11 cellular contexts compared by ENCODE assay signal in the genomic region with DNA sequence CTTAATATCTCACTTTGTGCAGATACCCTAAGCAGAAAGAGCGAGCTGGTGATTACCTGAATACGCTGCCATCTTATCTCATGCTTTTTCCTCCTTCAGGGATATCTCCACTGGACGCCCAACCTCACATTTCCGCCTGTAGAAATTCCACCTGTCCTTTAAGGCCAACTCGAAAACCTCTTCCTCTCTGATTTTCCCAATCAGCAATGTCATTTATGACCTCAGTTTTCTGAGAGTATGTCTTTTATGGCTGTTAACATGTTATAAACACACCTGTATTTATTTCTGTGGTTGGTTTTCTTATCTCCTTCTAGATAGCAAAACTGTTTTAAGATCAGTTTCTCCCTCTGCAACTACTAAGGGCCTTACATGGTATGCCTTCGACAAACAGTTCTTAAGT. TPM values are rescaled to one million over a fixed set of nuclear protein-coding genes. Genes with fewer than 3 reads are reported as not detected.
A peak's percentile ranks its signal among the peaks of the same experiment; 100 is the strongest.
DNase-seq lines count a peak whose midpoint lies in the region; ATAC-seq, FAIRE-seq and TF ChIP-seq lines count a peak whose summit lies in the region.
"Had no signal": no experiment of that assay in that cellular context is flagged by ENCODE, and none has a peak within 500 bp of the region (broad histone marks: within the 10 kb centered on the region; RNA-seq: fewer than 3 reads in every experiment).

No MANE protein-coding gene starts in this region.

- H2AFZ ChIP-seq in HepG2 (ENCODE audit: low read length), result peak overlapping the region; percentile 66
- 0 out of 2 replicates have a peak overlapping the region, but pooled peaks have one; percentile 91 for H2AFZ ChIP-seq in K562 (ENCODE audit: low read depth, low read length)

- CTCF ChIA-PET in HepG2 (lab: Yijun Ruan, JAX; ENCODE audit: low intra/inter-chr PET ratio, low total read pairs) (interaction anchor here (1.9 kb wide), 1 partner anchor 41 kb away, joined by 26 read pairs; no protein-coding TSS in a partner anchor), K562 (lab: Yijun Ruan, JAX; ENCODE audit: low intra/inter-chr PET ratio) (no interaction called here)
- CTCF ChIA-PET in naive thymus-derived CD4-positive, alpha-beta T cell (lab: Charles Lee), result interaction anchor here (0.9 to 13.8 kb wide), 14 partner anchors 15 to 94 kb away, joined by 3 to 197 read pairs (median 6); no protein-coding TSS in a partner anchor

- H4K20me1 ChIP-seq in HepG2 (ENCODE audit: insufficient read depth, low read length) (no peaks in the 10 kb centered on the region), K562 (replicated peaks; ENCODE audit: control insufficient read depth, insufficient read depth, low read length) (no peaks in the 10 kb centered on the region)

- peaks cover 0 to 31% (median 11%) of the 10 kb centered on the region in 5 donors for H3K36me3 Mint-ChIP-seq in naive thymus-derived CD4-positive, alpha-beta T cell

- H3K4me1 Mint-ChIP-seq in naive thymus-derived CD4-positive, alpha-beta T cell, result peaks cover 59 to 83% (median 74%) of the 10 kb centered on the region in 7 donors

- TF ChIP-seq RAD21 in HepG2 (CRISPR knock-in tag; IDR thresholded peaks at IDR 0.05) (no peak), K562 (CRISPR knock-in tag; conservative IDR thresholded peaks at IDR 0.05 in 1 of 2, IDR thresholded peaks at IDR 0.05 in 1 of 2) (no peak)

- H3K36me3 ChIP-seq in HepG2 (replicated peaks in 1 of 2; ENCODE audit: control insufficient read depth in 1 of 2, insufficient read depth in 2 of 2, low read length in 2 of 2) (no peaks in the 10 kb centered on the region), right lobe of liver (no peaks in the 10 kb centered on the region), K562 (ENCODE audit: control insufficient read depth, insufficient read depth, low read length) (peaks cover 21% of the 10 kb centered on the region), vagina (no peaks in the 10 kb centered on the region)
- H3K36me3 ChIP-seq in naive thymus-derived CD4-positive, alpha-beta T cell (ENCODE audit: control insufficient read depth in 2 of 3, insufficient read depth in 3 of 3, low read length in 3 of 3), result peaks cover 3 to 7% (median 3%) of the 10 kb centered on the region in 3 experiments

- H3K27me3 ChIP-seq in HepG2 (ENCODE audit: control insufficient read depth in 1 of 2, insufficient read depth in 2 of 2, low read length in 2 of 2) (peaks cover 0 to 17% of the 10 kb centered on the region in 2 experiments; a peak in 2 of 5 replicates), right lobe of liver (no peaks in the 10 kb centered on the region), K562 (ENCODE audit: control insufficient read depth in 2 of 2, insufficient read depth in 2 of 2, low read length in 2 of 2) (no peaks in the 10 kb centered on the region), vagina (no peaks in the 10 kb centered on the region)
- H3K27me3 ChIP-seq in naive thymus-derived CD4-positive, alpha-beta T cell (ENCODE audit: control insufficient read depth in 2 of 2, insufficient read depth in 2 of 2, low read length in 2 of 2), result no peaks in the 10 kb centered on the region
- H3K27me3 ChIP-seq: neutrophil had no signal

- peak overlapping the region; percentile 73 to 94 (median 86) for H3K4me3 Mint-ChIP-seq in naive thymus-derived CD4-positive, alpha-beta T cell

- DNase-seq in HepG2 (ENCODE audit: low spot score) (no peak), right lobe of liver (no peak), K562 (ENCODE audit: extremely low read depth in 1 of 4, low spot score in 3 of 4) (no peak), vagina (ENCODE audit: extremely low spot score in 2 of 2) (no peak), NCI-H82 (lab: John Stamatoyannopoulos, UW) (no peak), middle frontal gyrus (ENCODE audit: extremely low spot score, low spot score) (no peak)
- no peak for DNase-seq in naive thymus-derived CD4-positive, alpha-beta T cell
- DNase-seq: NCI-H1436 treated with DMSO at 0.1 percent for 48 hours had no signal

- WGBS in HepG2 (ENCODE audit: low lambda C conversion rate), result 80% methylated on average over 6 of the region's 6 CpGs
- 83% methylated on average over 6 of the region's 6 CpGs for WGBS in right lobe of liver (ENCODE audit: insufficient coverage, low coverage, low lambda C conversion rate, missing lambda C conversion rate)
- 61% methylated on average over 6 of the region's 6 CpGs for WGBS in K562 (ENCODE audit: insufficient coverage, low coverage, missing lambda C conversion rate)

- H3K27me3 Mint-ChIP-seq in naive thymus-derived CD4-positive, alpha-beta T cell, result no peaks in the 10 kb centered on the region

- H3K9me3 ChIP-seq in HepG2 (ENCODE audit: low read length) (no peaks in the 10 kb centered on the region), right lobe of liver (no peaks in the 10 kb centered on the region), K562 (replicated peaks; ENCODE audit: control insufficient read depth, insufficient read depth, low read depth, low read length) (no peaks in the 10 kb centered on the region), vagina (no peaks in the 10 kb centered on the region)
- no peaks in the 10 kb centered on the region for H3K9me3 ChIP-seq in naive thymus-derived CD4-positive, alpha-beta T cell (ENCODE audit: control insufficient read depth in 2 of 3, low read length in 3 of 3)
- H3K9me3 ChIP-seq: neutrophil had no signal

- peaks cover 37% of the 10 kb centered on the region for H3K4me1 ChIP-seq in HepG2 (ENCODE audit: insufficient read depth, low read length)
- no peaks in the 10 kb centered on the region for H3K4me1 ChIP-seq in right lobe of liver
- peaks cover 49 to 54% of the 10 kb centered on the region in 2 experiments for H3K4me1 ChIP-seq in K562 (replicated peaks in 1 of 2; ENCODE audit: control insufficient read depth in 2 of 2, insufficient read depth in 2 of 2, low read length in 2 of 2)
- peaks cover 36 to 81% of the 10 kb centered on the region in 2 donors for H3K4me1 ChIP-seq in naive thymus-derived CD4-positive, alpha-beta T cell (ENCODE audit: control insufficient read depth in 2 of 2, insufficient read depth in 2 of 2, low read length in 2 of 2)
- peaks cover 66% of the 10 kb centered on the region for H3K4me1 ChIP-seq in vagina

- H3K4me3 ChIP-seq in HepG2 (replicated peaks in 1 of 3; ENCODE audit: insufficient read depth in 1 of 3, low read depth in 2 of 3, low read length in 3 of 3) (no peak overlapping the region), right lobe of liver (no peak overlapping the region), K562 (no peak overlapping the region), vagina (no peak overlapping the region)
- H3K4me3 ChIP-seq in naive thymus-derived CD4-positive, alpha-beta T cell (ENCODE audit: low read length), result peak overlapping the region; percentile 86

- no peak for TF ChIP-seq CTCF in HepG2 (CRISPR knock-in tag; IDR thresholded peaks at IDR 0.05)
- TF ChIP-seq CTCF in right lobe of liver (IDR thresholded peaks at IDR 0.05), result no peak
- TF ChIP-seq CTCF in K562 (IDR thresholded peaks at IDR 0.05 in 2 of 3, conservative IDR thresholded peaks at IDR 0.05 in 1 of 3; ENCODE audit: insufficient read depth in 2 of 3, low read depth in 1 of 3, low read length in 3 of 3), result no peak
- no peak for TF ChIP-seq CTCF in vagina (IDR thresholded peaks at IDR 0.05)

- H3K9ac ChIP-seq in HepG2 (ENCODE audit: insufficient read depth, low read depth, low read length) (no peak overlapping the region), K562 (ENCODE audit: insufficient read depth in 1 of 2, low read depth in 2 of 2, low read length in 2 of 2) (no peak overlapping the region)

- no peak for FAIRE-seq in HepG2 (lab: Jason Lieb, UNC)
- FAIRE-seq in K562 (lab: Jason Lieb, UNC), result no peak
- FAIRE-seq: colon had no signal

- H3K27ac Mint-ChIP-seq in naive thymus-derived CD4-positive, alpha-beta T cell, result peak overlapping the region; percentile 29 to 98 (median 92)

- TF ChIP-seq POLR2A in HepG2 (IDR thresholded peaks at IDR 0.05; ENCODE audit: insufficient read depth in 1 of 2, low read depth in 2 of 2, low read length in 2 of 2) (no peak), right lobe of liver (IDR thresholded peaks at IDR 0.05) (no peak), K562 (conservative IDR thresholded peaks at IDR 0.05) (no peak), vagina (IDR thresholded peaks at IDR 0.05) (no peak)

- no peaks in the 10 kb centered on the region for H3K9me1 ChIP-seq in K562 (ENCODE audit: control insufficient read depth, insufficient read depth, low read length)

- no peaks in the 10 kb centered on the region for H3K9me3 Mint-ChIP-seq in naive thymus-derived CD4-positive, alpha-beta T cell

- BruUV-seq in HepG2 (replicated peaks; lab: Mats Ljungman, UMichigan) (no TSS peak), K562 (replicated peaks; lab: Mats Ljungman, UMichigan) (no TSS peak)

- in situ Hi-C loops in HepG2 (cut with HindIII; ENCODE audit: extremely low pct_ligation_motif_present, low pct_unique_long_range_greater_than_20kb) (loop anchor here (5.0 kb wide), 1 partner anchor 43 kb away; no protein-coding TSS in a partner anchor), K562 (cut with MboI) (loop anchor here (5.0 kb wide), 1 partner anchor 43 kb away; no protein-coding TSS in a partner anchor)

- ATAC-seq in HepG2 (no peak), right lobe of liver (no peak), K562 (no peak), GM21786 (IDR thresholded peaks at IDR 0.05; ENCODE audit: unreplicated experiment) (no peak)
- no peak for ATAC-seq in naive thymus-derived CD4-positive, alpha-beta T cell

- H3K4me2 ChIP-seq in HepG2 (ENCODE audit: low read depth, low read length) (peak overlapping the region; percentile 93; the same call in 1 of the 2 replicates), K562 (ENCODE audit: insufficient read depth, low read length) (no peak overlapping the region)

- H3K27ac ChIP-seq in HepG2 (ENCODE audit: extremely low read length, insufficient read depth, low read length) (no peak overlapping the region), right lobe of liver (no peak overlapping the region), K562 (ENCODE audit: extremely low read depth, low read depth, low read length) (no peak overlapping the region), vagina (peak overlapping the region; percentile 98)
- H3K27ac ChIP-seq in naive thymus-derived CD4-positive, alpha-beta T cell (ENCODE audit: low read depth, low read length), result peak overlapping the region; percentile 78

- TF ChIP-seq EP300 in HepG2 (IDR thresholded peaks at IDR 0.05; ENCODE audit: low read depth in 2 of 2, low read length in 2 of 2) (no peak), HepG2 (CRISPR knock-in tag; IDR thresholded peaks at IDR 0.05; ENCODE audit: borderline replicate concordance) (no peak), K562 (IDR thresholded peaks at IDR 0.05; ENCODE audit: low read length) (no peak)

- H3K79me2 ChIP-seq in HepG2 (ENCODE audit: insufficient read depth, low read length) (no peaks in the 10 kb centered on the region), K562 (ENCODE audit: control insufficient read depth, insufficient read depth, low read length) (peaks cover 12% of the 10 kb centered on the region; the same call in 2 of the 3 replicates)

- intact Hi-C loops in HepG2 (cut with micrococcal nuclease; ENCODE audit: unreplicated experiment), result loop anchor here (1.0 to 2.0 kb wide), 2 partner anchors 21 to 42 kb away; no protein-coding TSS in a partner anchor
- intact Hi-C loops in right lobe of liver (cut with DNase I), result loop anchor here (5.0 kb wide), 1 partner anchor 38 kb away; no protein-coding TSS in a partner anchor
- intact Hi-C loops in K562 (cut with micrococcal nuclease), result loop anchor here (1.0 kb wide), 1 partner anchor 42 kb away; no protein-coding TSS in a partner anchor
- intact Hi-C loops in naive thymus-derived CD4-positive, alpha-beta T cell (cut with micrococcal nuclease), result loop anchor here (1.0 to 5.0 kb wide), 6 partner anchors 13 to 818 kb away; a partner anchor contains a TSS
- intact Hi-C loops in vagina (cut with DNase I), result loop anchor here (2.0 kb wide), 1 partner anchor 41 kb away; no protein-coding TSS in a partner anchor

- POLR2A ChIA-PET in HepG2 (lab: Yijun Ruan, JAX), result no interaction called here
- POLR2A ChIA-PET in K562 (lab: Yijun Ruan, JAX), result interaction anchor here (1.1 to 2.3 kb wide), 3 partner anchors 15 to 47 kb away, joined by 5 to 10 read pairs (median 7); no protein-coding TSS in a partner anchor
- POLR2A ChIA-PET in naive thymus-derived CD4-positive, alpha-beta T cell (lab: Charles Lee), result interaction anchor here (2.4 to 20.4 kb wide), 4 partner anchors 14 to 93 kb away, joined by 10 to 547 read pairs (median 50); no protein-coding TSS in a partner anchor

RNA-seq across cellular contexts. Expression of a gene that starts 41.1 kb away (rescaled TPM):
- total RNA-seq in HepG2 (2016; rRNA removed; fragmentation: Illumina TruSeq; extraction: Trizol), result not detected in 2 replicates
- total RNA-seq in HepG2 (2016; cell fraction: cytosol; rRNA removed; fragmentation: Illumina TruSeq; extraction: Trizol; ENCODE audit: low read depth), result not detected in 2 replicates
- not detected in 2 replicates for total RNA-seq in HepG2 (2016; cell fraction: insoluble cytoplasmic fraction; rRNA removed; fragmentation: Illumina TruSeq; extraction: Trizol)
- not detected in 2 replicates for total RNA-seq in HepG2 (2016; cell fraction: membrane; rRNA removed; fragmentation: Illumina TruSeq; extraction: Trizol)
- total RNA-seq in HepG2 (2016; cell fraction: nucleus; rRNA removed; fragmentation: Illumina TruSeq; extraction: Trizol), result not detected in 2 replicates
- polyA plus RNA-seq in HepG2 (2011; rRNA removed), result not detected in 2 replicates
- polyA plus RNA-seq in HepG2 (2011; cell fraction: cytosol; rRNA removed), result not detected in 2 replicates
- not detected in 2 replicates for polyA plus RNA-seq in HepG2 (2011; cell fraction: nucleus; rRNA removed)
- polyA plus RNA-seq in HepG2 (2012), result not detected in 2 replicates
- not detected in 2 replicates for polyA plus RNA-seq in HepG2 (2016; cell fraction: cytosol; fragmentation: Illumina TruSeq; extraction: Trizol; ENCODE audit: low read depth)
- not detected in 2 replicates for polyA plus RNA-seq in HepG2 (2016; cell fraction: insoluble cytoplasmic fraction; fragmentation: Illumina TruSeq; extraction: Trizol; ENCODE audit: low read depth)
- not detected in 2 replicates for polyA plus RNA-seq in HepG2 (2016; cell fraction: membrane; fragmentation: Illumina TruSeq; extraction: Trizol; ENCODE audit: low read depth)
- polyA plus RNA-seq in HepG2 (2016; cell fraction: nucleus; fragmentation: Illumina TruSeq; extraction: Trizol; ENCODE audit: insufficient read depth, low read depth), result not detected in 2 replicates
- not detected in 2 replicates for polyA minus RNA-seq in HepG2 (2011; rRNA and poly(A)+ RNA removed; ENCODE audit: low replicate concordance)
- not detected in 2 replicates for polyA minus RNA-seq in HepG2 (2011; cell fraction: cytosol; rRNA and poly(A)+ RNA removed)
- polyA minus RNA-seq in HepG2 (2011; cell fraction: nucleus; rRNA and poly(A)+ RNA removed), result not detected in 2 replicates
- total RNA-seq in right lobe of liver, result 1 to 10 TPM in 5 of 6 experiments, under 1 TPM in 1; 0.70 to 2.7 (median 2.2) TPM
- total RNA-seq in K562 (2011; cell fraction: chromatin; rRNA removed; ENCODE audit: low replicate concordance), result not detected in 2 replicates
- not detected in 2 replicates for total RNA-seq in K562 (2011; cell fraction: nucleolus; rRNA removed)
- total RNA-seq in K562 (2011; cell fraction: nucleoplasm; rRNA removed), result not detected in 2 replicates
- total RNA-seq in K562 (2014; rRNA removed), result not detected in 2 replicates
- not detected in 2 replicates for total RNA-seq in K562 (2014; rRNA removed; fragmentation: Illumina TruSeq; extraction: Trizol)
- not detected in 2 replicates for total RNA-seq in K562 (2015; rRNA removed; fragmentation: Illumina TruSeq; extraction: Trizol)
- 0.13 TPM in 1 of 2 replicates, not detected in the other for total RNA-seq in K562 (2021)
- polyA plus RNA-seq in K562 (2011; rRNA removed), result 0.03 TPM in 1 of 2 replicates, not detected in the other
- not detected in 2 replicates for polyA plus RNA-seq in K562 (2011; cell fraction: cytosol; rRNA removed)
- polyA plus RNA-seq in K562 (2011; cell fraction: nucleus; rRNA removed), result not detected in 2 replicates
- not detected in 2 replicates for polyA plus RNA-seq in K562 (2012)
- polyA plus RNA-seq in K562 (2014; fragmentation: Illumina TruSeq; extraction: Trizol), result not detected in 2 replicates
- polyA plus RNA-seq in K562 (2014; fragmentation: Nextera tagmentation; extraction: Ambion mirVana), result not detected
- polyA plus RNA-seq in K562 (2014; rRNA removed), result not detected in 2 replicates
- polyA minus RNA-seq in K562 (2011; rRNA and poly(A)+ RNA removed), result 0.06 TPM in 1 of 2 replicates, not detected in the other
- polyA minus RNA-seq in K562 (2011; cell fraction: cytosol; rRNA and poly(A)+ RNA removed), result not detected in 2 replicates
- not detected in 2 replicates for polyA minus RNA-seq in K562 (2011; cell fraction: nucleus; rRNA and poly(A)+ RNA removed)
- total RNA-seq in naive thymus-derived CD4-positive, alpha-beta T cell, result 1 to 10 TPM in 1 of 5 experiments, under 1 TPM in 3, not detected in 1; 0.02 to 3.4 (median 0.39) TPM
- not detected for polyA plus RNA-seq in naive thymus-derived CD4-positive, alpha-beta T cell
- 57.5 TPM for total RNA-seq in vagina

Comparison
In these comparisons a context has a peak if more than half of its experiments do, and no peak if none do; other contexts are left out.
1. H3K27ac ChIP-seq: peak in naive thymus-derived CD4-positive, alpha-beta T cell (single experiment) and vagina (single experiment); none in HepG2 (single experiment), right lobe of liver (0 of 3) and K562 (single experiment).
2. RNA of a gene that starts 41.1 kb away (total RNA-seq): 57.5 TPM in vagina (single experiment); 0.70 to 2.7 TPM in right lobe of liver, 0.02 to 3.4 TPM in naive thymus-derived CD4-positive, alpha-beta T cell, not detected in HepG2 and 0.13 TPM in K562; every median in the first group is over 10 times any median in the second.